In genomic region chr3:64681827-64682226, GRCh38 we compare ENCODE assay signal across 1 cellular context.
A peak's percentile ranks its signal among the peaks of the same experiment; 100 is the strongest.
TF ChIP-seq lines count a peak whose summit lies in the region.

No MANE protein-coding gene starts in this region.

TF ChIP-seq in H1, 55 proteins besides CTCF, POLR2A, EP300 and RAD21 (continued from another document):
- TF ChIP-seq EGR1 (IDR thresholded peaks at IDR 0.05; ENCODE audit: borderline replicate concordance, low read depth, low read length) (no peak), SUZ12 (IDR thresholded peaks at IDR 0.05; ENCODE audit: low read length) (no peak), MAX (IDR thresholded peaks at IDR 0.05) (peak; percentile 66), TEAD4 (IDR thresholded peaks at IDR 0.05; ENCODE audit: low read depth, low read length) (peak; percentile 64; the same call in 1 of the 2 replicates), SIRT6 (IDR thresholded peaks at IDR 0.05; ENCODE audit: low read length) (no peak), USF2 (IDR thresholded peaks at IDR 0.05; ENCODE audit: low read length) (no peak), TAF7 (optimal IDR thresholded peaks at IDR 0.05; ENCODE audit: borderline replicate concordance, low read depth, low read length) (no peak), E2F6 (IDR thresholded peaks at IDR 0.05) (no peak), JUND (IDR thresholded peaks at IDR 0.05; ENCODE audit: low read length) (no peak), TCF12 (IDR thresholded peaks at IDR 0.05; ENCODE audit: low read depth, low read length) (peak; percentile 86; the same call in 1 of the 2 replicates), CHD1 (IDR thresholded peaks at IDR 0.05; ENCODE audit: low read depth, low read length) (no peak), CHD2 (IDR thresholded peaks at IDR 0.05; ENCODE audit: low read length) (no peak), KDM5A (IDR thresholded peaks at IDR 0.05; ENCODE audit: low read length) (no peak)
